9 cellular contexts compared by ENCODE assay signal in genomic region chr19:50315773-50316448, GRCh38. TPM values are rescaled to one million over a fixed set of nuclear protein-coding genes. Genes with fewer than 3 reads are reported as not detected.
DNase-seq lines count a peak whose midpoint lies in the region; ATAC-seq and TF ChIP-seq lines count a peak whose summit lies in the region.
"Had no signal": no experiment of that assay in that cellular context is flagged by ENCODE, and none has a peak within 500 bp of the region (broad histone marks: within the 10 kb centered on the region; RNA-seq: fewer than 3 reads in every experiment).

No MANE protein-coding gene starts in this region.

- H3K9me3 ChIP-seq in MG63 (no peaks in the 10 kb centered on the region), body of pancreas (no peaks in the 10 kb centered on the region)

- POLR2A ChIA-PET in GM10248 (lab: Yijun Ruan, JAX), result interaction anchor here (0.6 to 1.2 kb wide), 3 partner anchors 10 to 25 kb away, joined by 3 to 9 read pairs (median 4); partner anchors contain the start of gene KCNC3
- POLR2A ChIA-PET in activated CD8-positive, alpha-beta T cell treated with anti-CD3 and anti-CD28 coated beads for 36 hours (lab: Charles Lee), result interaction anchor here (0.6 kb wide), 1 partner anchor 370 kb away, joined by 3 read pairs; no protein-coding TSS in a partner anchor
- POLR2A ChIA-PET in naive thymus-derived CD8-positive, alpha-beta T cell (lab: Charles Lee), result no interaction called here

- no peak for TF ChIP-seq CTCF in GM10248 (IDR thresholded peaks at IDR 0.05; ENCODE audit: control extremely low read depth, extremely low read depth, low read depth, missing control alignments)
- TF ChIP-seq CTCF in activated CD8-positive, alpha-beta T cell treated with anti-CD3 and anti-CD28 coated beads for 36 hours (IDR thresholded peaks at IDR 0.05), result no peak
- TF ChIP-seq CTCF in body of pancreas (IDR thresholded peaks at IDR 0.05), result no peak

- H3K4me3 ChIP-seq in MG63 (no peak overlapping the region), body of pancreas (no peak overlapping the region)

- no peak overlapping the region for H3K27ac ChIP-seq in body of pancreas
- H3K27ac ChIP-seq: epithelial cell of prostate, KMS-11 had no signal

- H3K36me3 Mint-ChIP-seq in activated CD8-positive, alpha-beta T cell treated with anti-CD3 and anti-CD28 coated beads for 36 hours (ENCODE audit: low read depth), result no peaks in the 10 kb centered on the region
- peaks cover 0 to 2% (median 0%) of the 10 kb centered on the region in 3 donors for H3K36me3 Mint-ChIP-seq in naive thymus-derived CD8-positive, alpha-beta T cell

- ATAC-seq in activated CD8-positive, alpha-beta T cell treated with anti-CD3 and anti-CD28 coated beads for 36 hours, result peak; percentile 91
- ATAC-seq in naive thymus-derived CD8-positive, alpha-beta T cell, result peak in 1 of 2 donors; percentile 77
- ATAC-seq in sciatic nerve (no peak), body of pancreas (no peak)

- H3K27me3 Mint-ChIP-seq in activated CD8-positive, alpha-beta T cell treated with anti-CD3 and anti-CD28 coated beads for 36 hours, result peaks cover 55% of the 10 kb centered on the region
- peaks cover 25 to 92% (median 61%) of the 10 kb centered on the region in 5 donors for H3K27me3 Mint-ChIP-seq in naive thymus-derived CD8-positive, alpha-beta T cell

- TF ChIP-seq POLR2A in body of pancreas (IDR thresholded peaks at IDR 0.05), result no peak

- H3K36me3 ChIP-seq in MG63 (no peaks in the 10 kb centered on the region), body of pancreas (replicated peaks in 1 of 2; ENCODE audit: insufficient read depth in 1 of 2, low read depth in 2 of 2) (no peaks in the 10 kb centered on the region)

- H3K27ac Mint-ChIP-seq in activated CD8-positive, alpha-beta T cell treated with anti-CD3 and anti-CD28 coated beads for 36 hours, result no peak overlapping the region
- H3K27ac Mint-ChIP-seq in naive thymus-derived CD8-positive, alpha-beta T cell, result no peak overlapping the region

- peak overlapping the region; percentile 45 for H3K4me3 Mint-ChIP-seq in activated CD8-positive, alpha-beta T cell treated with anti-CD3 and anti-CD28 coated beads for 36 hours
- peak overlapping the region in 9 of 10 donors; percentile 42 to 83 (median 64) for H3K4me3 Mint-ChIP-seq in naive thymus-derived CD8-positive, alpha-beta T cell

- peak; percentile 83 for DNase-seq in GM10248 (ENCODE audit: extremely low spot score)
- DNase-seq in MG63, result peak; percentile 12
- peak; percentile 76 for DNase-seq in activated CD8-positive, alpha-beta T cell treated with anti-CD3 and anti-CD28 coated beads for 36 hours
- DNase-seq in naive thymus-derived CD8-positive, alpha-beta T cell, result peak in 1 of 10 donors; percentile 34
- no peak for DNase-seq in sciatic nerve (ENCODE audit: low spot score)
- DNase-seq in body of pancreas, result no peak
- DNase-seq in OCI-M2 (lab: John Stamatoyannopoulos, UW; ENCODE audit: unreplicated experiment), result no peak

- CTCF ChIA-PET in GM10248 (lab: Yijun Ruan, JAX), result interaction anchor here (1.2 to 2.4 kb wide), 5 partner anchors 9 to 145 kb away, joined by 4 to 14 read pairs (median 5); partner anchors contain the start of gene KCNC3
- CTCF ChIA-PET in activated CD8-positive, alpha-beta T cell treated with anti-CD3 and anti-CD28 coated beads for 36 hours (lab: Charles Lee), result interaction anchor here (1.0 to 1.2 kb wide), 2 partner anchors 12 to 15 kb away, joined by 3 read pairs; no protein-coding TSS in a partner anchor

- H3K27me3 ChIP-seq in MG63 (peaks cover 63% of the 10 kb centered on the region), body of pancreas (peaks cover 0 to 19% of the 10 kb centered on the region in 2 donors)

- intact Hi-C loops in activated CD8-positive, alpha-beta T cell treated with anti-CD3 and anti-CD28 coated beads for 36 hours (cut with micrococcal nuclease), result no loop called here
- intact Hi-C loops in sciatic nerve (cut with DNase I), result no loop called here
- intact Hi-C loops in body of pancreas (cut with DNase I), result no loop called here

- H3K9me3 Mint-ChIP-seq in activated CD8-positive, alpha-beta T cell treated with anti-CD3 and anti-CD28 coated beads for 36 hours, result no peaks in the 10 kb centered on the region
- peaks cover 0 to 3% (median 0%) of the 10 kb centered on the region in 9 donors for H3K9me3 Mint-ChIP-seq in naive thymus-derived CD8-positive, alpha-beta T cell

- 2 to 4% methylated on average over 17 to 18 of the region's 18 CpGs for whole genome bisulfite sequencing in body of pancreas, 2 donors

- peaks cover 9% of the 10 kb centered on the region for H3K4me1 ChIP-seq in body of pancreas

- H3K4me1 Mint-ChIP-seq in activated CD8-positive, alpha-beta T cell treated with anti-CD3 and anti-CD28 coated beads for 36 hours (ENCODE audit: low read depth), result peaks cover 13% of the 10 kb centered on the region
- H3K4me1 Mint-ChIP-seq in naive thymus-derived CD8-positive, alpha-beta T cell, result peaks cover 13 to 30% (median 15%) of the 10 kb centered on the region in 4 donors

RNA-seq across cellular contexts. Expression of gene KCNC3, which starts 13.3 kb away (rescaled TPM):
- total RNA-seq in MG63 (2014; rRNA removed; shearing (Covaris generic); ENCODE audit: low replicate concordance), result not detected in 2 replicates
- under 1 TPM; 0.77 to 0.81 TPM for total RNA-seq in activated CD8-positive, alpha-beta T cell treated with anti-CD3 and anti-CD28 coated beads for 36 hours
- total RNA-seq in naive thymus-derived CD8-positive, alpha-beta T cell, result under 1 TPM; 0.73 to 0.80 TPM
- not detected for polyA plus RNA-seq in naive thymus-derived CD8-positive, alpha-beta T cell
- total RNA-seq in sciatic nerve, result 2.7 TPM
- total RNA-seq in body of pancreas, result 1 to 10 TPM; 1.8 to 6.3 TPM

RNA-seq across cellular contexts. Expression of gene NAPSA, which starts 49.5 kb away (rescaled TPM):
- total RNA-seq in MG63 (2014; rRNA removed; shearing (Covaris generic); ENCODE audit: low replicate concordance), result 1.5 TPM in 1 of 2 replicates, not detected in the other
- 10 to 100 TPM; 18.3 to 20.0 TPM for total RNA-seq in activated CD8-positive, alpha-beta T cell treated with anti-CD3 and anti-CD28 coated beads for 36 hours
- total RNA-seq in naive thymus-derived CD8-positive, alpha-beta T cell, result 1 to 10 TPM; 6.4 to 9.7 TPM
- polyA plus RNA-seq in naive thymus-derived CD8-positive, alpha-beta T cell, result 1 to 10 TPM in 2 of 3 donors, under 1 TPM in 1; 0.37 to 2.0 (median 1.3) TPM
- 3.4 TPM for total RNA-seq in sciatic nerve
- 1 to 10 TPM; 1.8 to 2.3 TPM for total RNA-seq in body of pancreas

Comparison
In these comparisons a context has a peak if more than half of its experiments do, and no peak if none do; other contexts are left out.
1. DNase-seq: peak in GM10248 (single experiment), MG63 (single experiment) and activated CD8-positive, alpha-beta T cell treated with anti-CD3 and anti-CD28 coated beads for 36 hours (single experiment); none in sciatic nerve (single experiment), body of pancreas (0 of 4) and OCI-M2 (single experiment).